ENCODE assay signal across 14 cellular contexts in genomic region chr15:65804252-65804931, GRCh38. TPM values are rescaled to one million over a fixed set of nuclear protein-coding genes. Genes with fewer than 3 reads are reported as not detected.
A peak's percentile ranks its signal among the peaks of the same experiment; 100 is the strongest.
DNase-seq lines count a peak whose midpoint lies in the region; ATAC-seq, FAIRE-seq and TF ChIP-seq lines count a peak whose summit lies in the region.
"Had no signal": no experiment of that assay in that cellular context is flagged by ENCODE, and none has a peak within 500 bp of the region (broad histone marks: within the 10 kb centered on the region; RNA-seq: fewer than 3 reads in every experiment).

No MANE protein-coding gene starts in this region.

- peak overlapping the region; percentile 64 for H3K27ac ChIP-seq in HepG2 (ENCODE audit: extremely low read length, insufficient read depth, low read length)
- H3K27ac ChIP-seq: C4-2B, SJSA1 had no signal

- no peaks in the 10 kb centered on the region for H3K27me3 ChIP-seq in HepG2 (ENCODE audit: control insufficient read depth in 1 of 2, insufficient read depth in 2 of 2, low read length in 2 of 2)
- H3K27me3 ChIP-seq: SJSA1 had no signal

- 0% methylated on average over 1 of the region's 1 CpG for WGBS in HepG2 (ENCODE audit: low lambda C conversion rate)

- intact Hi-C loops in left cardiac atrium (cut with DNase I): no loop called here
- intact Hi-C loops in cardiac septum (cut with DNase I): no loop called here
- intact Hi-C loops in activated CD4-positive, alpha-beta memory T cell treated with anti-CD3 and anti-CD28 coated beads for 36 hours (cut with micrococcal nuclease): no loop called here
- intact Hi-C loops in HepG2 (cut with micrococcal nuclease; ENCODE audit: unreplicated experiment): loop anchor here (1.0 to 2.0 kb wide), 2 partner anchors 12 to 18 kb away; partner anchors contain the start of gene DENND4A

- BruUV-seq in HepG2 (replicated peaks; lab: Mats Ljungman, UMichigan): no TSS peak

- CTCF ChIA-PET in activated CD4-positive, alpha-beta memory T cell treated with anti-CD3 and anti-CD28 coated beads for 36 hours (lab: Charles Lee): interaction anchor here (0.7 to 1.1 kb wide), 4 partner anchors 8 to 194 kb away, joined by 3 to 4 read pairs (median 4); partner anchors contain the start of gene INTS14
- CTCF ChIA-PET in HepG2 (lab: Yijun Ruan, JAX; ENCODE audit: low intra/inter-chr PET ratio, low total read pairs): no interaction called here

- H3K27ac Mint-ChIP-seq in activated CD4-positive, alpha-beta memory T cell treated with anti-CD3 and anti-CD28 coated beads for 36 hours: peak overlapping the region; percentile 31

- H3K4me3 Mint-ChIP-seq in activated CD4-positive, alpha-beta memory T cell treated with anti-CD3 and anti-CD28 coated beads for 36 hours: no peak overlapping the region

- no peak for DNase-seq in left cardiac atrium
- DNase-seq in cardiac septum (ENCODE audit: low spot score): no peak
- DNase-seq in activated CD4-positive, alpha-beta memory T cell treated with anti-CD3 and anti-CD28 coated beads for 36 hours: no peak
- peak; percentile 91 for DNase-seq in HepG2 (ENCODE audit: low spot score)
- no peak for DNase-seq in nucleus accumbens (lab: John Stamatoyannopoulos, UW)
- DNase-seq in mesenteric fat pad (ENCODE audit: low spot score): no peak
- DNase-seq: effector CD4-positive, alpha-beta T cell; islet precursor cell; NCI-H1048; stimulated activated naive CD4-positive, alpha-beta T cell treated with Interleukin-2 at 50 U/mL for 16 hours had no signal

- no peaks in the 10 kb centered on the region for H3K36me3 Mint-ChIP-seq in activated CD4-positive, alpha-beta memory T cell treated with anti-CD3 and anti-CD28 coated beads for 36 hours

- H3K9ac ChIP-seq in HepG2 (ENCODE audit: insufficient read depth, low read depth, low read length): no peak overlapping the region; the same call in 1 of the 2 replicates

- peaks cover 55% of the 10 kb centered on the region for H3K4me1 ChIP-seq in HepG2 (ENCODE audit: insufficient read depth, low read length)
- H3K4me1 ChIP-seq: SJSA1 had no signal

- peak overlapping the region; percentile 59 for H3K4me2 ChIP-seq in HepG2 (ENCODE audit: low read depth, low read length)

- peak; percentile 65 to 68 for ATAC-seq in left cardiac atrium
- peak; percentile 94 for ATAC-seq in HepG2
- ATAC-seq in HG03378 (IDR thresholded peaks at IDR 0.05; ENCODE audit: unreplicated experiment): no peak
- no peak for ATAC-seq in HG02852 (IDR thresholded peaks at IDR 0.05; ENCODE audit: unreplicated experiment)

- TF ChIP-seq POLR2A in HepG2 (IDR thresholded peaks at IDR 0.05; ENCODE audit: insufficient read depth in 1 of 2, low read depth in 2 of 2, low read length in 2 of 2): no peak

- POLR2A ChIA-PET in activated CD4-positive, alpha-beta memory T cell treated with anti-CD3 and anti-CD28 coated beads for 36 hours (lab: Charles Lee): interaction anchor here (0.7 to 1.5 kb wide), 6 partner anchors 12 to 21 kb away, joined by 3 to 11 read pairs (median 3); partner anchors contain the start of gene DENND4A
- POLR2A ChIA-PET in HepG2 (lab: Yijun Ruan, JAX): interaction anchor here (0.6 to 1.5 kb wide), 5 partner anchors 12 to 193 kb away, joined by 3 to 11 read pairs (median 3); partner anchors contain the start of genes DENND4A and INTS14

- TF ChIP-seq EP300 in HepG2 (IDR thresholded peaks at IDR 0.05; ENCODE audit: low read depth in 2 of 2, low read length in 2 of 2): peak; percentile 57 to 83; a peak in 3 of 4 replicates
- no peak for TF ChIP-seq EP300 in HepG2 (CRISPR knock-in tag; IDR thresholded peaks at IDR 0.05; ENCODE audit: borderline replicate concordance)

- FAIRE-seq in HepG2 (lab: Jason Lieb, UNC): peak; percentile 76

- H3K9me3 Mint-ChIP-seq in activated CD4-positive, alpha-beta memory T cell treated with anti-CD3 and anti-CD28 coated beads for 36 hours: no peaks in the 10 kb centered on the region

- no peak overlapping the region for H2AFZ ChIP-seq in HepG2 (ENCODE audit: low read length)

- no peaks in the 10 kb centered on the region for H3K9me3 ChIP-seq in HepG2 (ENCODE audit: low read length)
- H3K9me3 ChIP-seq: SJSA1 had no signal

- H3K79me2 ChIP-seq in HepG2 (ENCODE audit: insufficient read depth, low read length): no peaks in the 10 kb centered on the region

- H4K20me1 ChIP-seq in HepG2 (ENCODE audit: insufficient read depth, low read length): no peaks in the 10 kb centered on the region

- no peak for TF ChIP-seq RAD21 in HepG2 (CRISPR knock-in tag; IDR thresholded peaks at IDR 0.05)

- in situ Hi-C loops in HepG2 (cut with HindIII; ENCODE audit: extremely low pct_ligation_motif_present, low pct_unique_long_range_greater_than_20kb): no loop called here

- peak overlapping the region in 1 of 3 experiments; percentile 21; a peak in 1 of 6 replicates for H3K4me3 ChIP-seq in HepG2 (replicated peaks in 1 of 3; ENCODE audit: insufficient read depth in 1 of 3, low read depth in 2 of 3, low read length in 3 of 3)
- H3K4me3 ChIP-seq: SJSA1 had no signal

- H3K4me1 Mint-ChIP-seq in activated CD4-positive, alpha-beta memory T cell treated with anti-CD3 and anti-CD28 coated beads for 36 hours (ENCODE audit: low read depth): peaks cover 35% of the 10 kb centered on the region

- no peaks in the 10 kb centered on the region for H3K36me3 ChIP-seq in HepG2 (replicated peaks in 1 of 2; ENCODE audit: control insufficient read depth in 1 of 2, insufficient read depth in 2 of 2, low read length in 2 of 2)
- H3K36me3 ChIP-seq: SJSA1 had no signal

- no peaks in the 10 kb centered on the region for H3K27me3 Mint-ChIP-seq in activated CD4-positive, alpha-beta memory T cell treated with anti-CD3 and anti-CD28 coated beads for 36 hours

- TF ChIP-seq CTCF in HepG2 (CRISPR knock-in tag; IDR thresholded peaks at IDR 0.05): no peak

TF ChIP-seq in HepG2, 621 proteins besides CTCF, POLR2A, EP300 and RAD21 (continues in another document):
- 0 out of 2 replicates have a peak, but pooled peaks have one; percentile 28 for TF ChIP-seq TBX2 (CRISPR knock-in tag; IDR thresholded peaks at IDR 0.05; ENCODE audit: borderline replicate concordance)
- TF ChIP-seq ISL2 (CRISPR knock-in tag; IDR thresholded peaks at IDR 0.05): peak; percentile 56; the same call in 1 of the 2 replicates
- TF ChIP-seq SMC3 (IDR thresholded peaks at IDR 0.05; ENCODE audit: low read length): peak; percentile 44; the same call in 1 of the 2 replicates
- TF ChIP-seq TGIF2 (CRISPR knock-in tag; IDR thresholded peaks at IDR 0.05): peak; percentile 81; the same call in 1 of the 2 replicates
- peak; percentile 17; the same call in 1 of the 2 replicates for TF ChIP-seq SP5 (CRISPR knock-in tag; IDR thresholded peaks at IDR 0.05; ENCODE audit: borderline replicate concordance, low read depth)

RNA-seq across cellular contexts. Expression of gene DENND4A, which starts 12.3 kb away (rescaled TPM):
- total RNA-seq in left cardiac atrium (10 to 100 TPM; 18.1 to 22.9 TPM), cardiac septum (19.1 TPM), HepG2 (2016; rRNA removed; fragmentation: Illumina TruSeq; extraction: Trizol) (13.2 and 21.1 TPM in 2 replicates), mesenteric fat pad (30.4 TPM)
- total RNA-seq in activated CD4-positive, alpha-beta memory T cell treated with anti-CD3 and anti-CD28 coated beads for 36 hours: 10 to 100 TPM; 39.9 to 41.3 TPM
- total RNA-seq in HepG2 (2016; cell fraction: cytosol; rRNA removed; fragmentation: Illumina TruSeq; extraction: Trizol; ENCODE audit: low read depth): 20.3 and 21.2 TPM in 2 replicates
- 13.1 and 20.9 TPM in 2 replicates for total RNA-seq in HepG2 (2016; cell fraction: insoluble cytoplasmic fraction; rRNA removed; fragmentation: Illumina TruSeq; extraction: Trizol)
- 19.6 and 22.0 TPM in 2 replicates for total RNA-seq in HepG2 (2016; cell fraction: membrane; rRNA removed; fragmentation: Illumina TruSeq; extraction: Trizol)
- total RNA-seq in HepG2 (2016; cell fraction: nucleus; rRNA removed; fragmentation: Illumina TruSeq; extraction: Trizol): 20.2 and 25.3 TPM in 2 replicates
- polyA plus RNA-seq in HepG2 (2011; rRNA removed): 18.6 TPM in 2 replicates
- 7.0 and 12.3 TPM in 2 replicates for polyA plus RNA-seq in HepG2 (2011; cell fraction: cytosol; rRNA removed)
- polyA plus RNA-seq in HepG2 (2011; cell fraction: nucleus; rRNA removed): 15.7 and 19.7 TPM in 2 replicates
- polyA plus RNA-seq in HepG2 (2012): 16.4 and 19.5 TPM in 2 replicates
- 0.40 and 0.54 TPM in 2 replicates for polyA plus RNA-seq in HepG2 (2016; cell fraction: cytosol; fragmentation: Illumina TruSeq; extraction: Trizol; ENCODE audit: low read depth)
- 13.2 and 15.0 TPM in 2 replicates for polyA plus RNA-seq in HepG2 (2016; cell fraction: insoluble cytoplasmic fraction; fragmentation: Illumina TruSeq; extraction: Trizol; ENCODE audit: low read depth)
- 1.5 and 1.9 TPM in 2 replicates for polyA plus RNA-seq in HepG2 (2016; cell fraction: membrane; fragmentation: Illumina TruSeq; extraction: Trizol; ENCODE audit: low read depth)
- polyA plus RNA-seq in HepG2 (2016; cell fraction: nucleus; fragmentation: Illumina TruSeq; extraction: Trizol; ENCODE audit: insufficient read depth, low read depth): 14.0 and 18.1 TPM in 2 replicates
- polyA minus RNA-seq in HepG2 (2011; rRNA and poly(A)+ RNA removed; ENCODE audit: low replicate concordance): 46.4 and 72.7 TPM in 2 replicates
- 30.8 and 43.0 TPM in 2 replicates for polyA minus RNA-seq in HepG2 (2011; cell fraction: cytosol; rRNA and poly(A)+ RNA removed)
- polyA minus RNA-seq in HepG2 (2011; cell fraction: nucleus; rRNA and poly(A)+ RNA removed): 186 and 219 TPM in 2 replicates

Comparison
In these comparisons a context has a peak if more than half of its experiments do, and no peak if none do; other contexts are left out.
1. ATAC-seq: peak in left cardiac atrium (2 of 2) and HepG2 (single experiment); none in HG03378 (single experiment) and HG02852 (single experiment).